ENCODE assay signal across 2 cellular contexts in genomic region chr15:69056365-69056764, GRCh38.
TF ChIP-seq lines count a peak whose summit lies in the region.

No MANE protein-coding gene starts in this region.

TF ChIP-seq in A549, 52 proteins besides CTCF, POLR2A, EP300 and RAD21:
- TF ChIP-seq FOXS1 (CRISPR knock-in tag; IDR thresholded peaks at IDR 0.05), result no peak
- no peak for TF ChIP-seq BCL3 (IDR thresholded peaks at IDR 0.05)
- no peak for TF ChIP-seq HEYL (CRISPR knock-in tag; IDR thresholded peaks at IDR 0.05)
- peak; percentile 82 for TF ChIP-seq REST (IDR thresholded peaks at IDR 0.05)

TF ChIP-seq in H1, 55 proteins besides CTCF, POLR2A, EP300 and RAD21:
- TF ChIP-seq BACH1 (IDR thresholded peaks at IDR 0.05; ENCODE audit: low read length), result 0 out of 2 replicates have a peak, but pooled peaks have one; percentile 15
- no peak for TF ChIP-seq JUND (IDR thresholded peaks at IDR 0.05; ENCODE audit: low read length)
TF ChIP-seq in H1: peak in this region for 1.
